10 cellular contexts compared by ENCODE assay signal in the genomic region with DNA sequence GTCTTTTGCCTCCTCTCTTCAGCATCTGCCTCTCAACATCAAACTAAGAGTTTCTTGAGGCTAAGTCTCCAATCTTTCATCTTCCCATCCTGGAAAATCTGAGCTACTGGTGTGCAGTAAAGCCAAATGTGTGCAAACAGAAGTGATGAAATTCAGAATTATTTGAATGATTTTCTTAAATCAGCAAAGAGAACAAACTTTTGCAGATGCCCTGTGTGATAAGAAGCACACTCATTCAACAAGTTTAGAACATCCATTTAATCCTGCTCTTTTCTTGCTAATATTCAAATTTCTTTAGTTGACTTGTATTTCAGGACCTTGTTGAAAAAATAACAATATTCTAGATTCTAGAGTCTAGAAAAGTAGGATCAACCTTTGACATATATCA.
DNase-seq lines count a peak whose midpoint lies in the region; ATAC-seq and TF ChIP-seq lines count a peak whose summit lies in the region.
"Had no signal": no experiment of that assay in that cellular context is flagged by ENCODE, and none has a peak within 500 bp of the region (broad histone marks: within the 10 kb centered on the region; RNA-seq: fewer than 3 reads in every experiment).

No MANE protein-coding gene starts in this region.

- H3K4me1 ChIP-seq in Loucy (ENCODE audit: insufficient read depth, low read length, poor library complexity, severe bottlenecking) = no peaks in the 10 kb centered on the region

- peak overlapping the region; percentile 60; the same call in 1 of the 2 replicates for H2AFZ ChIP-seq in Loucy (ENCODE audit: low read length)

- no peaks in the 10 kb centered on the region for H4K20me1 ChIP-seq in Loucy (ENCODE audit: insufficient read depth, low read length, poor library complexity, severe bottlenecking)

- H3K79me2 ChIP-seq in Loucy (ENCODE audit: insufficient read depth, low read length) = no peaks in the 10 kb centered on the region

- no peaks in the 10 kb centered on the region for H3K36me3 ChIP-seq in Loucy (ENCODE audit: insufficient read depth, low read length)
- H3K36me3 ChIP-seq: SJCRH30 had no signal

- no peaks in the 10 kb centered on the region for H3K27me3 Mint-ChIP-seq in activated naive CD4-positive, alpha-beta T cell treated with anti-CD3 and anti-CD28 coated beads for 36 hours (ENCODE audit: low read depth)

- no peaks in the 10 kb centered on the region for H3K9me3 ChIP-seq in Loucy (ENCODE audit: insufficient read depth, low read depth, low read length)
- H3K9me3 ChIP-seq: SJCRH30 had no signal

- H3K9ac ChIP-seq in Loucy (ENCODE audit: low read depth, low read length, poor library complexity, severe bottlenecking) = no peak overlapping the region

- H3K27ac Mint-ChIP-seq in activated naive CD4-positive, alpha-beta T cell treated with anti-CD3 and anti-CD28 coated beads for 36 hours = peak overlapping the region; percentile 97

- H3F3A ChIP-seq in Loucy (ENCODE audit: low read depth) = no peaks in the 10 kb centered on the region

- intact Hi-C loops in activated naive CD4-positive, alpha-beta T cell treated with anti-CD3 and anti-CD28 coated beads for 36 hours (cut with micrococcal nuclease) = loop anchor here (2.0 kb wide), 1 partner anchor 474 kb away; no protein-coding TSS in a partner anchor

- no peak overlapping the region for H3K4me3 Mint-ChIP-seq in activated naive CD4-positive, alpha-beta T cell treated with anti-CD3 and anti-CD28 coated beads for 36 hours

- peaks cover 15% of the 10 kb centered on the region for H3K9me3 Mint-ChIP-seq in activated naive CD4-positive, alpha-beta T cell treated with anti-CD3 and anti-CD28 coated beads for 36 hours

- H3K4me1 Mint-ChIP-seq in activated naive CD4-positive, alpha-beta T cell treated with anti-CD3 and anti-CD28 coated beads for 36 hours (ENCODE audit: low read depth) = peaks cover 42% of the 10 kb centered on the region

- H3K4me3 ChIP-seq in Loucy (ENCODE audit: low read length, poor library complexity, severe bottlenecking) = no peak overlapping the region

- no peaks in the 10 kb centered on the region; the same call in 1 of the 2 replicates for H3K9me2 ChIP-seq in Loucy (replicated peaks; ENCODE audit: low read depth, low read length)

- TF ChIP-seq CTCF in Loucy (conservative IDR thresholded peaks at IDR 0.05; ENCODE audit: low read length) = no peak

- H3K4me2 ChIP-seq in Loucy (ENCODE audit: low read depth, low read length, poor library complexity, severe bottlenecking) = no peak overlapping the region

- DNase-seq in activated naive CD4-positive, alpha-beta T cell treated with anti-CD3 and anti-CD28 coated beads for 36 hours = no peak
- DNase-seq in activated naive CD4-positive, alpha-beta T cell treated with Interleukin-2 at 50 U/mL for 16 hours = no peak
- DNase-seq in stimulated activated naive CD8-positive, alpha-beta T cell treated with anti-CD3 and anti-CD28 coated beads, Interleukin-15, Interleukin-2, amounts not matched to agents 100 U/mL and 50 U/mL, for 24 hours = no peak
- DNase-seq in SW480 (ENCODE audit: low spot score) = no peak
- no peak for DNase-seq in cerebellum (ENCODE audit: low spot score)
- DNase-seq in anterior cingulate cortex (lab: John Stamatoyannopoulos, UW) = no peak
- DNase-seq: AML-193 had no signal

- peaks cover 12% of the 10 kb centered on the region for H3K36me3 Mint-ChIP-seq in activated naive CD4-positive, alpha-beta T cell treated with anti-CD3 and anti-CD28 coated beads for 36 hours (ENCODE audit: low read depth)

- CTCF ChIA-PET in activated naive CD4-positive, alpha-beta T cell treated with anti-CD3 and anti-CD28 coated beads for 36 hours (lab: Charles Lee) = no interaction called here

- ATAC-seq in HG02798 (IDR thresholded peaks at IDR 0.05; ENCODE audit: poor library complexity, unreplicated experiment) = peak; percentile 28
- ATAC-seq in stimulated activated naive CD8-positive, alpha-beta T cell treated with anti-CD3 and anti-CD28 coated beads, Interleukin-15, Interleukin-2, amounts not matched to agents 100 U/mL and 50 U/mL, for 24 hours = peak; percentile 37

- no peaks in the 10 kb centered on the region for H3K27me3 ChIP-seq in Loucy (ENCODE audit: insufficient read depth, low read length, poor library complexity, severe bottlenecking)
- H3K27me3 ChIP-seq: SJCRH30 had no signal
